10 cellular contexts compared by ENCODE assay signal in the genomic region with DNA sequence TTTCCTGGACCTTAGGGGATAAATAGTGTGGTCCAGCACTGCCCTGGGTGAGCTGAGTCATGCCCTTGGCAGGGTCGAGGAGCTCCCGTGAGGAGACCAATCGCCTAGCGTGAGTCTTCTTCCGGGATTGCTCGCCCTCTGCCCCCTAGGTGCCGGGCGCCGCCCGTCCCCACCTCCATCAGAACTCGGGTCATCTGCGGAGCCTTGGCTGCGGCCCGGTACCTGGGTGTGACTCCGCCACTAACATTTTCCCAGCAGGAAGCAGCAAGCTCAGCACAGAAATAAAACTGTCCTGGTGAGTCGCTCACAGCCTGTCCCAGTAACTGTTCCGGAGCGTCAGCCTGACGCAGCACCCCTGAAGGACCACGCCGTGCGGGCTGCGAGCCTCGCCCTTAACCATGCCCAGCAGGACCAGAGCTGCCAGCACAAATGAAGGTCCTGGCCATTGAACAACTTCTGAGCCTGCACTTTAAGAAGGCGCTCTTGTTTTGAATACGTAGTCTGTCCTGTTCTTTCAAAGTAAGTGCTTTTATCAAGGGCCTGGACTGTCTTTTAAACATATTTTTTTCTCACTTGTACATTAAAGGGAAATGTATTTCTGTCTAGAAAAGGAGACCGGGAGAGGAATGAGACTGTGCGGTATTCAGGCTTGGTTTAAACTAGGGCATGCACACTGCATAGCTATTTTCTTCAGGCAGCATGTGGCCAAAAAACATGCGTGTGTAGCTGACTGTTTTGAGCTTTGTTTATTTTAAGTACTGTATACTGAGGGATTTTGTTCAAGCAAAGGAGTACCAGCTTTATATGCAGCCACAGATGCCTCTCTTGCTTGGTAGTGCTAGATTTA.
DNase-seq lines count a peak whose midpoint lies in the region; ATAC-seq and TF ChIP-seq lines count a peak whose summit lies in the region.
"Had no signal": no experiment of that assay in that cellular context is flagged by ENCODE, and none has a peak within 500 bp of the region (broad histone marks: within the 10 kb centered on the region; RNA-seq: fewer than 3 reads in every experiment).

No MANE protein-coding gene starts in this region.

- TF ChIP-seq POLR2A in testis (IDR thresholded peaks at IDR 0.05) = no peak

- DNase-seq in H4 (ENCODE audit: low spot score) = peak; percentile 89
- peak; percentile 79 for DNase-seq in T1000 (lab: John Stamatoyannopoulos, UW)
- peak; percentile 71 for DNase-seq in hepatic stellate cell (ENCODE audit: low spot score)
- DNase-seq in testis = peak; percentile 22
- no peak for DNase-seq in kidney tubule cell (ENCODE audit: low spot score)
- no peak for DNase-seq in activated naive CD4-positive, alpha-beta T cell treated with anti-CD3 and anti-CD28 coated beads, Interleukin-2, amount 10 ng/mL, durations not matched to agents 7 days and 5 days
- DNase-seq: cortex of kidney had no signal

- no peak for TF ChIP-seq CTCF in testis (IDR thresholded peaks at IDR 0.05)

- peak overlapping the region in 1 of 2 donors; percentile 37 for H3K4me3 ChIP-seq in testis
- H3K4me3 ChIP-seq: uterus had no signal

- no peak overlapping the region for H3K4me3 Mint-ChIP-seq in activated naive CD4-positive, alpha-beta T cell treated with anti-CD3 and anti-CD28 coated beads, Interleukin-2, amount 10 ng/mL, durations not matched to agents 7 days and 5 days

- 60 to 61% methylated on average over 13 to 29 of the region's 29 CpGs for WGBS in testis, 2 donors

- no peak overlapping the region for H3K27ac Mint-ChIP-seq in activated naive CD4-positive, alpha-beta T cell treated with anti-CD3 and anti-CD28 coated beads, Interleukin-2, amount 10 ng/mL, durations not matched to agents 7 days and 5 days

- no peaks in the 10 kb centered on the region for H3K27me3 ChIP-seq in testis
- H3K27me3 ChIP-seq: uterus had no signal

- H3K36me3 ChIP-seq in testis (ENCODE audit: low read depth, missing control alignments) = no peaks in the 10 kb centered on the region
- H3K36me3 ChIP-seq: uterus had no signal

- ATAC-seq in GM19455 (IDR thresholded peaks at IDR 0.05; ENCODE audit: unreplicated experiment) (no peak), HG02678 (IDR thresholded peaks at IDR 0.05; ENCODE audit: unreplicated experiment) (no peak)

- H3K9me3 ChIP-seq in testis = no peaks in the 10 kb centered on the region
- H3K9me3 ChIP-seq: uterus had no signal

- H3K9me3 Mint-ChIP-seq in activated naive CD4-positive, alpha-beta T cell treated with anti-CD3 and anti-CD28 coated beads, Interleukin-2, amount 10 ng/mL, durations not matched to agents 7 days and 5 days = no peaks in the 10 kb centered on the region

- H3K27ac ChIP-seq in testis = no peak overlapping the region
- H3K27ac ChIP-seq: uterus had no signal

- CTCF ChIA-PET in activated naive CD4-positive, alpha-beta T cell treated with anti-CD3 and anti-CD28 coated beads, Interleukin-2, amount 10 ng/mL, durations not matched to agents 7 days and 5 days (lab: Charles Lee) = interaction anchor here (1.5 kb wide), 1 partner anchor 13 kb away, joined by 5 read pairs; no protein-coding TSS in a partner anchor

- H3K4me1 Mint-ChIP-seq in activated naive CD4-positive, alpha-beta T cell treated with anti-CD3 and anti-CD28 coated beads, Interleukin-2, amount 10 ng/mL, durations not matched to agents 7 days and 5 days = no peaks in the 10 kb centered on the region

- intact Hi-C loops in testis (cut with DNase I; ENCODE audit: low total_unique reads) = no loop called here

- no peaks in the 10 kb centered on the region for H3K36me3 Mint-ChIP-seq in activated naive CD4-positive, alpha-beta T cell treated with anti-CD3 and anti-CD28 coated beads, Interleukin-2, amount 10 ng/mL, durations not matched to agents 7 days and 5 days

- no peaks in the 10 kb centered on the region for H3K4me1 ChIP-seq in testis
- H3K4me1 ChIP-seq: uterus had no signal

- H3K27me3 Mint-ChIP-seq in activated naive CD4-positive, alpha-beta T cell treated with anti-CD3 and anti-CD28 coated beads, Interleukin-2, amount 10 ng/mL, durations not matched to agents 7 days and 5 days = peaks cover 10% of the 10 kb centered on the region

Comparison
In these comparisons a context has a peak if more than half of its experiments do, and no peak if none do; other contexts are left out.
1. DNase-seq: peak in H4 (single experiment), T1000 (single experiment), hepatic stellate cell (single experiment) and testis (single experiment); none in kidney tubule cell (single experiment) and activated naive CD4-positive, alpha-beta T cell treated with anti-CD3 and anti-CD28 coated beads, Interleukin-2, amount 10 ng/mL, durations not matched to agents 7 days and 5 days (single experiment).